4 cellular contexts compared by ENCODE assay signal in genomic region chr11:107948328-107948727, GRCh38. TPM values are rescaled to one million over a fixed set of nuclear protein-coding genes. Genes with fewer than 3 reads are reported as not detected.
"Had no signal": no experiment of that assay in that cellular context is flagged by ENCODE, and none has a peak within 500 bp of the region (broad histone marks: within the 10 kb centered on the region; RNA-seq: fewer than 3 reads in every experiment).

No MANE protein-coding gene starts in this region.

RNA-seq across cellular contexts. Expression of gene RAB39A, which starts 20.1 kb away (rescaled TPM):
- total RNA-seq: LHCN-M2, MCF 10A, PC-3, SJSA1 had no signal
